Comparison of ENCODE assay signal across 1 cellular context in genomic region chr20:3795511-3796468, GRCh38.
TF ChIP-seq lines count a peak whose summit lies in the region.

TSS of gene CDC25B (plus strand) at chr20:3796310. CDS start at chr20:3796532, 222 bp downstream.

TF ChIP-seq in HEK293, 187 proteins besides CTCF, POLR2A, EP300 and RAD21 (continued from another document):
- TF ChIP-seq, protein P1, sequence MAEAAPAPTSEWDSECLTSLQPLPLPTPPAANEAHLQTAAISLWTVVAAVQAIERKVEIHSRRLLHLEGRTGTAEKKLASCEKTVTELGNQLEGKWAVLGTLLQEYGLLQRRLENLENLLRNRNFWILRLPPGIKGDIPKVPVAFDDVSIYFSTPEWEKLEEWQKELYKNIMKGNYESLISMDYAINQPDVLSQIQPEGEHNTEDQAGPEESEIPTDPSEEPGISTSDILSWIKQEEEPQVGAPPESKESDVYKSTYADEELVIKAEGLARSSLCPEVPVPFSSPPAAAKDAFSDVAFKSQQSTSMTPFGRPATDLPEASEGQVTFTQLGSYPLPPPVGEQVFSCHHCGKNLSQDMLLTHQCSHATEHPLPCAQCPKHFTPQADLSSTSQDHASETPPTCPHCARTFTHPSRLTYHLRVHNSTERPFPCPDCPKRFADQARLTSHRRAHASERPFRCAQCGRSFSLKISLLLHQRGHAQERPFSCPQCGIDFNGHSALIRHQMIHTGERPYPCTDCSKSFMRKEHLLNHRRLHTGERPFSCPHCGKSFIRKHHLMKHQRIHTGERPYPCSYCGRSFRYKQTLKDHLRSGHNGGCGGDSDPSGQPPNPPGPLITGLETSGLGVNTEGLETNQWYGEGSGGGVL (tag by site-specific recombination; IDR thresholded peaks at IDR 0.05), result peak; percentile 61; the same call in 1 of the 2 replicates
- TF ChIP-seq GLIS1 (tag by site-specific recombination; IDR thresholded peaks at IDR 0.05), result peak; percentile 95
- peak; percentile 67 for TF ChIP-seq KLF9 (tag by site-specific recombination; IDR thresholded peaks at IDR 0.05; ENCODE audit: low read depth)
- TF ChIP-seq ZBTB26 (tag by site-specific recombination; optimal IDR thresholded peaks at IDR 0.05), result peak; percentile 44
- TF ChIP-seq ZNF501 (tag by site-specific recombination; IDR thresholded peaks at IDR 0.05), result no peak
- peak; percentile 70; the same call in 1 of the 2 replicates for TF ChIP-seq KLF17 (tag by site-specific recombination; IDR thresholded peaks at IDR 0.05)
- TF ChIP-seq, protein P2, sequence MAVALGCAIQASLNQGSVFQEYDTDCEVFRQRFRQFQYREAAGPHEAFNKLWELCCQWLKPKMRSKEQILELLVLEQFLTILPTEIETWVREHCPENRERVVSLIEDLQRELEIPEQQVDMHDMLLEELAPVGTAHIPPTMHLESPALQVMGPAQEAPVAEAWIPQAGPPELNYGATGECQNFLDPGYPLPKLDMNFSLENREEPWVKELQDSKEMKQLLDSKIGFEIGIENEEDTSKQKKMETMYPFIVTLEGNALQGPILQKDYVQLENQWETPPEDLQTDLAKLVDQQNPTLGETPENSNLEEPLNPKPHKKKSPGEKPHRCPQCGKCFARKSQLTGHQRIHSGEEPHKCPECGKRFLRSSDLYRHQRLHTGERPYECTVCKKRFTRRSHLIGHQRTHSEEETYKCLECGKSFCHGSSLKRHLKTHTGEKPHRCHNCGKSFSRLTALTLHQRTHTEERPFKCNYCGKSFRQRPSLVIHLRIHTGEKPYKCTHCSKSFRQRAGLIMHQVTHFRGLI (tag by site-specific recombination; IDR thresholded peaks at IDR 0.05), result no peak; the same call in 1 of the 2 replicates
- peak; percentile 74; the same call in 1 of the 2 replicates for TF ChIP-seq ZNF391 (tag by site-specific recombination; IDR thresholded peaks at IDR 0.05; ENCODE audit: borderline replicate concordance, low read depth)
- TF ChIP-seq REST (tag by site-specific recombination; IDR thresholded peaks at IDR 0.05), result peak; percentile 45; the same call in 1 of the 2 replicates
- TF ChIP-seq ZSCAN23 (tag by site-specific recombination; IDR thresholded peaks at IDR 0.05), result no peak
- TF ChIP-seq ZNF324 (tag by site-specific recombination; IDR thresholded peaks at IDR 0.05), result 0 out of 2 replicates have a peak, but pooled peaks have one; percentile 27
- TF ChIP-seq ZBTB8A (tag by site-specific recombination; IDR thresholded peaks at IDR 0.05), result peak; percentile 49
- TF ChIP-seq HIC1 (tag by site-specific recombination; IDR thresholded peaks at IDR 0.05), result no peak
- TF ChIP-seq SP3 (tag by site-specific recombination; IDR thresholded peaks at IDR 0.05), result peak; percentile 79
- peak; percentile 80 for TF ChIP-seq ZNF629 (tag by site-specific recombination; IDR thresholded peaks at IDR 0.05)
- TF ChIP-seq, protein P3, sequence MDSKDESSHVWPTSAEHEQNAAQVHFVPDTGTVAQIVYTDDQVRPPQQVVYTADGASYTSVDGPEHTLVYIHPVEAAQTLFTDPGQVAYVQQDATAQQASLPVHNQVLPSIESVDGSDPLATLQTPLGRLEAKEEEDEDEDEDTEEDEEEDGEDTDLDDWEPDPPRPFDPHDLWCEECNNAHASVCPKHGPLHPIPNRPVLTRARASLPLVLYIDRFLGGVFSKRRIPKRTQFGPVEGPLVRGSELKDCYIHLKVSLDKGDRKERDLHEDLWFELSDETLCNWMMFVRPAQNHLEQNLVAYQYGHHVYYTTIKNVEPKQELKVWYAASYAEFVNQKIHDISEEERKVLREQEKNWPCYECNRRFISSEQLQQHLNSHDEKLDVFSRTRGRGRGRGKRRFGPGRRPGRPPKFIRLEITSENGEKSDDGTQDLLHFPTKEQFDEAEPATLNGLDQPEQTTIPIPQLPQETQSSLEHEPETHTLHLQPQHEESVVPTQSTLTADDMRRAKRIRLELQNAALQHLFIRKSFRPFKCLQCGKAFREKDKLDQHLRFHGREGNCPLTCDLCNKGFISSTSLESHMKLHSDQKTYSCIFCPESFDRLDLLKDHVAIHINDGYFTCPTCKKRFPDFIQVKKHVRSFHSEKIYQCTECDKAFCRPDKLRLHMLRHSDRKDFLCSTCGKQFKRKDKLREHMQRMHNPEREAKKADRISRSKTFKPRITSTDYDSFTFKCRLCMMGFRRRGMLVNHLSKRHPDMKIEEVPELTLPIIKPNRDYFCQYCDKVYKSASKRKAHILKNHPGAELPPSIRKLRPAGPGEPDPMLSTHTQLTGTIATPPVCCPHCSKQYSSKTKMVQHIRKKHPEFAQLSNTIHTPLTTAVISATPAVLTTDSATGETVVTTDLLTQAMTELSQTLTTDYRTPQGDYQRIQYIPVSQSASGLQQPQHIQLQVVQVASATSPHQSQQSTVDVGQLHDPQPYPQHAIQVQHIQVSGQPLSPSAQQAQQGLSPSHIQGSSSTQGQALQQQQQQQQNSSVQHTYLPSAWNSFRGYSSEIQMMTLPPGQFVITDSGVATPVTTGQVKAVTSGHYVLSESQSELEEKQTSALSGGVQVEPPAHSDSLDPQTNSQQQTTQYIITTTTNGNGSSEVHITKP (tag by site-specific recombination; IDR thresholded peaks at IDR 0.05), result peak; percentile 63
- 0 out of 2 replicates have a peak, but pooled peaks have one; percentile 10 for TF ChIP-seq ZNF664 (tag by site-specific recombination; IDR thresholded peaks at IDR 0.05)
- TF ChIP-seq ZNF202 (tag by site-specific recombination; IDR thresholded peaks at IDR 0.05; ENCODE audit: borderline replicate concordance), result 0 out of 2 replicates have a peak, but pooled peaks have one; percentile 51
- 0 out of 2 replicates have a peak, but pooled peaks have one; percentile 31 for TF ChIP-seq YY1 (tag by site-specific recombination; IDR thresholded peaks at IDR 0.05)
